1 cellular context compared by ENCODE assay signal in the genomic region with DNA sequence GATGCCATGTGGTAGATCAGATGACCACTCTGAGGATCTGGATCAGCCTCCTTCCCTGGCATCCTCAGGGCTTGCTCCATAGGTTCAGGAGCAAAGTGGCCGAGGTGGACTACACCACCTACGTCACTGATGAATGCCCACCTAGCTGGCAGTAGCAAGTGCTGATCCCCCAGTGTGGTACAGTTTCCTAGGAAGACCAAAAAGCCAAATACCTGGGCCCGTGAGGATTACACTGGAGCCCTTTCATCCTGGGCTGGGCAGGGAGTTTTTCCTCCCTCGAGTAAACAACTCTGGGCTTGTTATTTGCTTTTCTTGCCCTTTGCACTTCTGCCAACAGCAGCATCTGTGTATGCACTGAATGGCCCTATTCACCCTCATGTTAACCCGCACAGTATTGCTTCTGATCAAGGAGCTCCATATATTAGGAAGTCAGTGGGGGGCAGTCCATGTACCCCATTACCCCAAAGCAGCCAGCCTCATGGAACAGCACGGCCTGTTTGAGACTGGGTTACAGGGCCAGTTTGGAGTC.
TF ChIP-seq lines count a peak whose summit lies in the region.

No MANE protein-coding gene starts in this region.

TF ChIP-seq in HepG2, 621 proteins besides CTCF, POLR2A, EP300 and RAD21 (continued from another document and continues in another):
- TF ChIP-seq, protein P1, sequence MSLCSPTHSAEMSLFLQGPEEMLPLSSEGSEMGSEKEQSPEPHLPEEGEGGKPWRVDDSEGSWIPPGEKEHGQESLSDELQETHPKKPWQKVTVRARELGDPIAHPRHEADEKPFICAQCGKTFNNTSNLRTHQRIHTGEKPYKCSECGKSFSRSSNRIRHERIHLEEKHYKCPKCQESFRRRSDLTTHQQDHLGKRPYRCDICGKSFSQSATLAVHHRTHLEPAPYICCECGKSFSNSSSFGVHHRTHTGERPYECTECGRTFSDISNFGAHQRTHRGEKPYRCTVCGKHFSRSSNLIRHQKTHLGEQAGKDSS (CRISPR knock-in tag; IDR thresholded peaks at IDR 0.05; ENCODE audit: borderline replicate concordance, low read depth), result no peak
- TF ChIP-seq ZNF101 (CRISPR knock-in tag; IDR thresholded peaks at IDR 0.05; ENCODE audit: borderline replicate concordance, low read depth) (no peak), ZEB1 (IDR thresholded peaks at IDR 0.05; ENCODE audit: insufficient replicate concordance, low read depth) (peak; percentile 81), HNF4A (CRISPR knock-in tag; IDR thresholded peaks at IDR 0.05) (peak; percentile 96), ZNF761 (CRISPR knock-in tag; conservative IDR thresholded peaks at IDR 0.05) (no peak), SCMH1 (CRISPR knock-in tag; IDR thresholded peaks at IDR 0.05; ENCODE audit: borderline replicate concordance) (no peak), ZNF260 (CRISPR knock-in tag; IDR thresholded peaks at IDR 0.05; ENCODE audit: borderline replicate concordance, low read depth) (no peak), DR1 (CRISPR knock-in tag; IDR thresholded peaks at IDR 0.05) (no peak), ZNF234 (CRISPR knock-in tag; conservative IDR thresholded peaks at IDR 0.05) (no peak), SP140L (CRISPR knock-in tag; IDR thresholded peaks at IDR 0.05; ENCODE audit: borderline replicate concordance) (0 out of 2 replicates have a peak, but pooled peaks have one; percentile 71), GLI4 (CRISPR knock-in tag; IDR thresholded peaks at IDR 0.05; ENCODE audit: borderline replicate concordance) (no peak), RORA (CRISPR knock-in tag; IDR thresholded peaks at IDR 0.05) (no peak), ZNF446 (CRISPR knock-in tag; IDR thresholded peaks at IDR 0.05) (no peak), ZNF839 (CRISPR knock-in tag; IDR thresholded peaks at IDR 0.05; ENCODE audit: borderline replicate concordance) (no peak), ZNF720 (CRISPR knock-in tag; IDR thresholded peaks at IDR 0.05) (no peak), FOSL2 (CRISPR knock-in tag; IDR thresholded peaks at IDR 0.05) (peak; percentile 73), ZMAT3 (CRISPR knock-in tag; conservative IDR thresholded peaks at IDR 0.05) (no peak; the same call in 1 of the 2 replicates), TCF12 (IDR thresholded peaks at IDR 0.05) (no peak), TCF12 (CRISPR knock-in tag; IDR thresholded peaks at IDR 0.05) (peak; percentile 83; the same call in 1 of the 2 replicates), ZSCAN29 (CRISPR knock-in tag; conservative IDR thresholded peaks at IDR 0.05) (0 out of 2 replicates have a peak, but pooled peaks have one; percentile 55), ZNF883 (CRISPR knock-in tag; IDR thresholded peaks at IDR 0.05; ENCODE audit: not compliant biosample characterization) (no peak), U2AF1 (optimal IDR thresholded peaks at IDR 0.05; ENCODE audit: low read depth, low read length) (no peak), ZNF780A (CRISPR knock-in tag; IDR thresholded peaks at IDR 0.05) (no peak), ZNF124 (CRISPR knock-in tag; IDR thresholded peaks at IDR 0.05) (peak; percentile 93), SNRNP70 (IDR thresholded peaks at IDR 0.05; ENCODE audit: low read depth, low read length) (no peak), ZNF563 (CRISPR knock-in tag; IDR thresholded peaks at IDR 0.05) (no peak), FOXA1 (IDR thresholded peaks at IDR 0.05) (peak; percentile 97), FOXA1 (CRISPR knock-in tag; IDR thresholded peaks at IDR 0.05) (peak; percentile 99), GTF3A (CRISPR knock-in tag; conservative IDR thresholded peaks at IDR 0.05) (no peak), MAFK (conservative IDR thresholded peaks at IDR 0.05 in 1 of 2, IDR thresholded peaks at IDR 0.05 in 1 of 2; ENCODE audit: low read length in 2 of 2) (peak in 1 of 2 experiments; percentile 53; a peak in 2 of 4 replicates), NONO (IDR thresholded peaks at IDR 0.05) (no peak), NONO (CRISPR knock-in tag; conservative IDR thresholded peaks at IDR 0.05) (peak; percentile 56; the same call in 1 of the 2 replicates), ZFP36L2 (CRISPR knock-in tag; IDR thresholded peaks at IDR 0.05) (no peak), NFYB (CRISPR knock-in tag; IDR thresholded peaks at IDR 0.05) (no peak; the same call in 1 of the 2 replicates), ZSCAN12 (CRISPR knock-in tag; IDR thresholded peaks at IDR 0.05) (no peak), ZNF607 (CRISPR knock-in tag; IDR thresholded peaks at IDR 0.05; ENCODE audit: borderline replicate concordance) (peak; percentile 57; the same call in 1 of the 2 replicates), ZNF451 (CRISPR knock-in tag; IDR thresholded peaks at IDR 0.05) (no peak), NFE2L1 (CRISPR knock-in tag; IDR thresholded peaks at IDR 0.05; ENCODE audit: borderline replicate concordance) (no peak), GZF1 (CRISPR knock-in tag; IDR thresholded peaks at IDR 0.05) (no peak), ZNF333 (CRISPR knock-in tag; IDR thresholded peaks at IDR 0.05; ENCODE audit: borderline replicate concordance) (no peak), ZNF136 (CRISPR knock-in tag; IDR thresholded peaks at IDR 0.05; ENCODE audit: low read depth) (no peak)
- TF ChIP-seq, protein P2, sequence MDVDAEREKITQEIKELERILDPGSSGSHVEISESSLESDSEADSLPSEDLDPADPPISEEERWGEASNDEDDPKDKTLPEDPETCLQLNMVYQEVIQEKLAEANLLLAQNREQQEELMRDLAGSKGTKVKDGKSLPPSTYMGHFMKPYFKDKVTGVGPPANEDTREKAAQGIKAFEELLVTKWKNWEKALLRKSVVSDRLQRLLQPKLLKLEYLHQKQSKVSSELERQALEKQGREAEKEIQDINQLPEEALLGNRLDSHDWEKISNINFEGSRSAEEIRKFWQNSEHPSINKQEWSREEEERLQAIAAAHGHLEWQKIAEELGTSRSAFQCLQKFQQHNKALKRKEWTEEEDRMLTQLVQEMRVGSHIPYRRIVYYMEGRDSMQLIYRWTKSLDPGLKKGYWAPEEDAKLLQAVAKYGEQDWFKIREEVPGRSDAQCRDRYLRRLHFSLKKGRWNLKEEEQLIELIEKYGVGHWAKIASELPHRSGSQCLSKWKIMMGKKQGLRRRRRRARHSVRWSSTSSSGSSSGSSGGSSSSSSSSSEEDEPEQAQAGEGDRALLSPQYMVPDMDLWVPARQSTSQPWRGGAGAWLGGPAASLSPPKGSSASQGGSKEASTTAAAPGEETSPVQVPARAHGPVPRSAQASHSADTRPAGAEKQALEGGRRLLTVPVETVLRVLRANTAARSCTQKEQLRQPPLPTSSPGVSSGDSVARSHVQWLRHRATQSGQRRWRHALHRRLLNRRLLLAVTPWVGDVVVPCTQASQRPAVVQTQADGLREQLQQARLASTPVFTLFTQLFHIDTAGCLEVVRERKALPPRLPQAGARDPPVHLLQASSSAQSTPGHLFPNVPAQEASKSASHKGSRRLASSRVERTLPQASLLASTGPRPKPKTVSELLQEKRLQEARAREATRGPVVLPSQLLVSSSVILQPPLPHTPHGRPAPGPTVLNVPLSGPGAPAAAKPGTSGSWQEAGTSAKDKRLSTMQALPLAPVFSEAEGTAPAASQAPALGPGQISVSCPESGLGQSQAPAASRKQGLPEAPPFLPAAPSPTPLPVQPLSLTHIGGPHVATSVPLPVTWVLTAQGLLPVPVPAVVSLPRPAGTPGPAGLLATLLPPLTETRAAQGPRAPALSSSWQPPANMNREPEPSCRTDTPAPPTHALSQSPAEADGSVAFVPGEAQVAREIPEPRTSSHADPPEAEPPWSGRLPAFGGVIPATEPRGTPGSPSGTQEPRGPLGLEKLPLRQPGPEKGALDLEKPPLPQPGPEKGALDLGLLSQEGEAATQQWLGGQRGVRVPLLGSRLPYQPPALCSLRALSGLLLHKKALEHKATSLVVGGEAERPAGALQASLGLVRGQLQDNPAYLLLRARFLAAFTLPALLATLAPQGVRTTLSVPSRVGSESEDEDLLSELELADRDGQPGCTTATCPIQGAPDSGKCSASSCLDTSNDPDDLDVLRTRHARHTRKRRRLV (CRISPR knock-in tag; IDR thresholded peaks at IDR 0.05), result 0 out of 2 replicates have a peak, but pooled peaks have one; percentile 16
- TF ChIP-seq, protein P3, sequence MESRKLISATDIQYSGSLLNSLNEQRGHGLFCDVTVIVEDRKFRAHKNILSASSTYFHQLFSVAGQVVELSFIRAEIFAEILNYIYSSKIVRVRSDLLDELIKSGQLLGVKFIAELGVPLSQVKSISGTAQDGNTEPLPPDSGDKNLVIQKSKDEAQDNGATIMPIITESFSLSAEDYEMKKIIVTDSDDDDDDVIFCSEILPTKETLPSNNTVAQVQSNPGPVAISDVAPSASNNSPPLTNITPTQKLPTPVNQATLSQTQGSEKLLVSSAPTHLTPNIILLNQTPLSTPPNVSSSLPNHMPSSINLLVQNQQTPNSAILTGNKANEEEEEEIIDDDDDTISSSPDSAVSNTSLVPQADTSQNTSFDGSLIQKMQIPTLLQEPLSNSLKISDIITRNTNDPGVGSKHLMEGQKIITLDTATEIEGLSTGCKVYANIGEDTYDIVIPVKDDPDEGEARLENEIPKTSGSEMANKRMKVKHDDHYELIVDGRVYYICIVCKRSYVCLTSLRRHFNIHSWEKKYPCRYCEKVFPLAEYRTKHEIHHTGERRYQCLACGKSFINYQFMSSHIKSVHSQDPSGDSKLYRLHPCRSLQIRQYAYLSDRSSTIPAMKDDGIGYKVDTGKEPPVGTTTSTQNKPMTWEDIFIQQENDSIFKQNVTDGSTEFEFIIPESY (CRISPR knock-in tag; IDR thresholded peaks at IDR 0.05), result peak; percentile 38; the same call in 1 of the 2 replicates
- TF ChIP-seq, protein P4, sequence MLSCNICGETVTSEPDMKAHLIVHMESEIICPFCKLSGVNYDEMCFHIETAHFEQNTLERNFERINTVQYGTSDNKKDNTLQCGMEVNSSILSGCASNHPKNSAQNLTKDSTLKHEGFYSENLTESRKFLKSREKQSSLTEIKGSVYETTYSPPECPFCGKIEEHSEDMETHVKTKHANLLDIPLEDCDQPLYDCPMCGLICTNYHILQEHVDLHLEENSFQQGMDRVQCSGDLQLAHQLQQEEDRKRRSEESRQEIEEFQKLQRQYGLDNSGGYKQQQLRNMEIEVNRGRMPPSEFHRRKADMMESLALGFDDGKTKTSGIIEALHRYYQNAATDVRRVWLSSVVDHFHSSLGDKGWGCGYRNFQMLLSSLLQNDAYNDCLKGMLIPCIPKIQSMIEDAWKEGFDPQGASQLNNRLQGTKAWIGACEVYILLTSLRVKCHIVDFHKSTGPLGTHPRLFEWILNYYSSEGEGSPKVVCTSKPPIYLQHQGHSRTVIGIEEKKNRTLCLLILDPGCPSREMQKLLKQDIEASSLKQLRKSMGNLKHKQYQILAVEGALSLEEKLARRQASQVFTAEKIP (CRISPR knock-in tag; IDR thresholded peaks at IDR 0.05; ENCODE audit: borderline replicate concordance), result no peak
- TF ChIP-seq, protein P5, sequence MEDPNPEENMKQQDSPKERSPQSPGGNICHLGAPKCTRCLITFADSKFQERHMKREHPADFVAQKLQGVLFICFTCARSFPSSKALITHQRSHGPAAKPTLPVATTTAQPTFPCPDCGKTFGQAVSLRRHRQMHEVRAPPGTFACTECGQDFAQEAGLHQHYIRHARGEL (CRISPR knock-in tag; IDR thresholded peaks at IDR 0.05), result no peak
- TF ChIP-seq, protein P6, sequence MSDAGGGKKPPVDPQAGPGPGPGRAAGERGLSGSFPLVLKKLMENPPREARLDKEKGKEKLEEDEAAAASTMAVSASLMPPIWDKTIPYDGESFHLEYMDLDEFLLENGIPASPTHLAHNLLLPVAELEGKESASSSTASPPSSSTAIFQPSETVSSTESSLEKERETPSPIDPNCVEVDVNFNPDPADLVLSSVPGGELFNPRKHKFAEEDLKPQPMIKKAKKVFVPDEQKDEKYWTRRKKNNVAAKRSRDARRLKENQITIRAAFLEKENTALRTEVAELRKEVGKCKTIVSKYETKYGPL (CRISPR knock-in tag; IDR thresholded peaks at IDR 0.05), result no peak
- TF ChIP-seq, protein P7, sequence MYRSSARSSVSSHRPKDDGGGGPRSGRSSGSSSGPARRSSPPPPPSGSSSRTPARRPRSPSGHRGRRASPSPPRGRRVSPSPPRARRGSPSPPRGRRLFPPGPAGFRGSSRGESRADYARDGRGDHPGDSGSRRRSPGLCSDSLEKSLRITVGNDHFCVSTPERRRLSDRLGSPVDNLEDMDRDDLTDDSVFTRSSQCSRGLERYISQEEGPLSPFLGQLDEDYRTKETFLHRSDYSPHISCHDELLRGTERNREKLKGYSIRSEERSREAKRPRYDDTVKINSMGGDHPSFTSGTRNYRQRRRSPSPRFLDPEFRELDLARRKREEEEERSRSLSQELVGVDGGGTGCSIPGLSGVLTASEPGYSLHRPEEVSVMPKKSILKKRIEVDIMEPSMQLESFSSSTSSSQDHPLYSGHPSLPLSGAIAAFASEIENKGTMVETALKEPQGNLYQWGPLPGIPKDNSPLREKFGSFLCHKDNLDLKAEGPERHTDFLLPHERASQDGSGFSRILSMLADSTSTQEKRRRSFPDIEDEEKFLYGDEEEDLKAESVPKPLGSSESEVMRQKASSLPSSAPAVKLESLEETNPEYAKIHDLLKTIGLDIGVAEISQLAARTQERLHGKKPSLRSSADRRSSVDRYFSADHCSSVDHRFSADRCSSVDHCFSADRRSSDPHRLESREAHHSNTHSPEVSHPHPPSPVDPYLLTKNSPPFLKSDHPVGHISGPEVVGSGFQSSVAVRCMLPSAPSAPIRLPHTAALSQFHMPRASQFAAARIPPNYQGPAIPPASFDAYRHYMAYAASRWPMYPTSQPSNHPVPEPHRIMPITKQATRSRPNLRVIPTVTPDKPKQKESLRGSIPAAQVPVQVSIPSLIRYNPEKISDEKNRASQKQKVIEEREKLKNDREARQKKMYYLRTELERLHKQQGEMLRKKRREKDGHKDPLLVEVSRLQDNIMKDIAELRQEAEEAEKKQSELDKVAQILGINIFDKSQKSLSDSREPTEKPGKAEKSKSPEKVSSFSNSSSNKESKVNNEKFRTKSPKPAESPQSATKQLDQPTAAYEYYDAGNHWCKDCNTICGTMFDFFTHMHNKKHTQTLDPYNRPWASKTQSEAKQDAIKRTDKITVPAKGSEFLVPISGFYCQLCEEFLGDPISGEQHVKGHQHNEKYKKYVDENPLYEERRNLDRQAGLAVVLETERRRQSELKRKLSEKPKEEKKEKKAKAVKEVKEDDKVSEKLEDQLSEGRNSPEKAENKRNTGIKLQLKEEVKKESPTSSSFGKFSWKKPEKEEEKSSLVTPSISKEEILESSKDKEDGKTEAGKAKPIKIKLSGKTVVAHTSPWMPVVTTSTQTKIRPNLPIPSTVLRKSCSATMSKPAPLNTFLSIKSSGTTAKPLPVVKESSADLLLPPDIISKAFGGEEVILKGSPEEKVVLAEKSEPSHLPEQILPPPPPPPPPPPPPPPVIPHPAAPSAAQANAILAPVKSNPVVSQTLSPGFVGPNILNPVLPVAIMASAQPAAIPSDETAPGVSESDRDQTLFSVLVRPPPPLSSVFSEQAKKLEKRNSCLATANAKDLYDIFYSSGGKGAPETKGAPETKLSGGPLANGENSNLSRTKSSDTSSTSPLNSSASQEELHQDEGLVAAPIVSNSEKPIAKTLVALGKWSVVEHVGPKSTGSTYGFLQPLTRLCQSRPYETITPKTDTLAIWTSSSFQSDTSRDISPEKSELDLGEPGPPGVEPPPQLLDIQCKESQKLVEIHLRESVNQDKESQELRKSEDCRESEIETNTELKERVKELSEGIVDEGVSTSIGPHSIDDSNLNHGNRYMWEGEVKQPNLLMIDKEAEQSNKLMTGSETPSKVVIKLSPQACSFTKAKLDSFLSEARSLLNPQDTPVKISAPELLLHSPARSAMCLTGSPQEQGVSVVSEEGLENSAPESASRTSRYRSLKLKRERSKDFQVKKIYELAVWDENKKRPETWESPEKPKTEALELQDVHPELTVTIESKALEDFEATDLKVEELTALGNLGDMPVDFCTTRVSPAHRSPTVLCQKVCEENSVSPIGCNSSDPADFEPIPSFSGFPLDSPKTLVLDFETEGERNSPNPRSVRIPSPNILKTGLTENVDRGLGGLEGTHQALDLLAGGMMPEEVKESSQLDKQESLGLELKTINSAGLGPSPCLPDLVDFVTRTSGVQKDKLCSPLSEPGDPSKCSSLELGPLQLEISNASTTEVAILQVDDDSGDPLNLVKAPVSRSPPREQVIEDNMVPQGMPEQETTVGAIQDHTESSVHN (CRISPR knock-in tag; IDR thresholded peaks at IDR 0.05), result no peak
